In the genomic region with DNA sequence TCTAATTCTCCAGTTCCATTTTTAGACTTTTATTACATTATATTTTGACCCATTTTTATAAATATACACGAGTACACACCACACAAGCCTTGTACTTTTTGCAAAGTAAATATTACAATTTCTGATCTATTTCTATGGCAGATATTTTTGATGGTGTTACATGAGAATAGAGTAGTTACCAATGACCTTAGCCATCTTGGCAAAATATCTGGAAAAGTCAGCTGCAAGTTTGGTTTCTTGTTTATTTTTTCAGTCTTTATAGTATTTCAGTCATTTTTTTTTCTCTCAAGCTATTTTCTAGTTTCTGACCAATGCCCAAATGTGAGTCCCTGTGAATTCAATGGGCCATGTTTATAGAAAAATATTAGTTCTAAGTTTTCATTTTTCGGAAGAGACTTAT, we compare ENCODE assay signal across 30 cellular contexts.
"Had no signal": no experiment of that assay in that cellular context is flagged by ENCODE, and none has a peak within 500 bp of the region (broad histone marks: within the 10 kb centered on the region; RNA-seq: fewer than 3 reads in every experiment).

No MANE protein-coding gene starts in this region.

- H3K36me3 ChIP-seq: ascending aorta, breast epithelium, cardiac muscle cell, esophagus muscularis mucosa had no signal

- FAIRE-seq: frontal cortex had no signal

- H3K4me3 ChIP-seq: ascending aorta, breast epithelium, cardiac muscle cell, coronary artery, dorsolateral prefrontal cortex, esophagus muscularis mucosa had no signal

- H3K9me3 ChIP-seq: ascending aorta, breast epithelium, esophagus muscularis mucosa had no signal

- H3K27ac ChIP-seq: ascending aorta, breast epithelium, cardiac muscle cell, coronary artery, dorsolateral prefrontal cortex, esophagus muscularis mucosa had no signal

- H3K4me1 ChIP-seq: ascending aorta, breast epithelium, esophagus muscularis mucosa had no signal

- ATAC-seq: activated CD4-positive, alpha-beta T cell treated with anti-CD3 and anti-CD28 coated beads for 36 hours; activated naive CD4-positive, alpha-beta T cell treated with anti-CD3 and anti-CD28 coated beads, Interleukin-2, amount 50 U/mL, for 72 hours; activated T-cell treated with anti-CD3 and anti-CD28 coated beads, Interleukin-2, amount 50 U/mL, for 72 hours had no signal

- H3K27me3 ChIP-seq: ascending aorta, breast epithelium, cardiac muscle cell, dorsolateral prefrontal cortex, esophagus muscularis mucosa had no signal

- DNase-seq: activated CD4-positive, alpha-beta memory T cell treated with anti-CD3 and anti-CD28 coated beads, Interleukin-2, amount 10 ng/mL, durations not matched to agents 7 days and 5 days; activated CD4-positive, alpha-beta T cell treated with anti-CD3 and anti-CD28 coated beads for 36 hours; activated CD4-positive, alpha-beta T cell treated with anti-CD3 and anti-CD28 coated beads, Interleukin-2, amount 10 ng/mL, durations not matched to agents 24 days and 14 days; activated CD4-positive, alpha-beta T cell treated with anti-CD3 and anti-CD28 coated beads, Interleukin-2, amount 50 U/mL, for 4 hours; activated CD4-positive, CD25-positive, alpha-beta regulatory T cell; activated CD4-positive, CD25-positive, alpha-beta regulatory T cell treated with anti-CD3 and anti-CD28 coated beads, Interleukin-2, amount 50 U/mL, for 72 hours; activated CD8-positive, alpha-beta memory T cell treated with anti-CD3 and anti-CD28 coated beads, Interleukin-2, amount 50 U/mL, for 48 hours; activated gamma-delta T cell; activated naive CD4-positive, alpha-beta T cell; activated naive CD4-positive, alpha-beta T cell treated with anti-CD3 and anti-CD28 coated beads, Interleukin-2, amount 10 ng/mL, durations not matched to agents 7 days and 5 days; activated naive CD8-positive, alpha-beta T cell treated with anti-CD3 and anti-CD28 coated beads, Interleukin-2, amount 10 ng/mL, durations not matched to agents 7 days and 5 days; activated T-cell treated with anti-CD3 and anti-CD28 coated beads for 4 hours; activated T-cell treated with anti-CD3 and anti-CD28 coated beads, Interleukin-2, amount 50 U/mL, for 24 hours; activated T-cell treated with anti-CD3 and anti-CD28 coated beads, Interleukin-2, amount 50 U/mL, for 72 hours; central memory CD4-positive, alpha-beta T cell; cerebellar nuclear complex; dorsolateral prefrontal cortex; effector memory CD4-positive, alpha-beta T cell; endodermal cell; erythroblast; foreskin fibroblast; head of caudate nucleus; T-helper 2 cell had no signal
